ENCODE assay signal across 17 cellular contexts in genomic region chr1:212528501-212528900, GRCh38.
"Had no signal": no experiment of that assay in that cellular context is flagged by ENCODE, and none has a peak within 500 bp of the region (broad histone marks: within the 10 kb centered on the region; RNA-seq: fewer than 3 reads in every experiment).

No MANE protein-coding gene starts in this region.

- H3K36me3 Mint-ChIP-seq: naive thymus-derived CD4-positive, alpha-beta T cell; type B pancreatic cell had no signal

- H3K9me3 Mint-ChIP-seq: naive thymus-derived CD4-positive, alpha-beta T cell; nephron progenitor cell; type B pancreatic cell had no signal

- H3K9me3 ChIP-seq: gastroesophageal sphincter, right atrium auricular region, sigmoid colon, uterus had no signal

- FAIRE-seq: endometrium, kidney, small intestine had no signal

- H3K4me3 ChIP-seq: gastroesophageal sphincter, right atrium auricular region, sigmoid colon, uterus had no signal

- H3K36me3 ChIP-seq: gastroesophageal sphincter, right atrium auricular region, sigmoid colon, uterus had no signal

- DNase-seq: cortex of kidney; effector memory CD4-positive, alpha-beta T cell; kidney; left colon; left ventricle myocardium superior; mesendoderm; naive thymus-derived CD4-positive, alpha-beta T cell; nephron progenitor cell; sigmoid colon; small intestine; stimulated activated CD4-positive, alpha-beta T cell treated with anti-CD3 and anti-CD28 coated beads, Interleukin-12 subunit alpha, Interleukin-12 subunit beta, amount 100 ng/mL, for 4 hours; stimulated activated naive CD4-positive, alpha-beta T cell treated with Interleukin-2 at 50 U/mL for 16 hours; uterus had no signal

- H3K4me1 Mint-ChIP-seq: nephron progenitor cell had no signal

- H3K27ac Mint-ChIP-seq: naive thymus-derived CD4-positive, alpha-beta T cell; nephron progenitor cell; type B pancreatic cell had no signal

- H3K27me3 ChIP-seq: gastroesophageal sphincter, right atrium auricular region, sigmoid colon, uterus had no signal

- H3K4me3 Mint-ChIP-seq: naive thymus-derived CD4-positive, alpha-beta T cell; nephron progenitor cell; type B pancreatic cell had no signal

- H3K27ac ChIP-seq: gastroesophageal sphincter, right atrium auricular region, sigmoid colon, uterus had no signal
